Comparison of ENCODE assay signal across 7 cellular contexts in genomic region chr12:53230971-53231858, GRCh38. TPM values are rescaled to one million over a fixed set of nuclear protein-coding genes. Genes with fewer than 3 reads are reported as not detected.
DNase-seq lines count a peak whose midpoint lies in the region; TF ChIP-seq lines count a peak whose summit lies in the region.
"Had no signal": no experiment of that assay in that cellular context is flagged by ENCODE, and none has a peak within 500 bp of the region (broad histone marks: within the 10 kb centered on the region; RNA-seq: fewer than 3 reads in every experiment).

No MANE protein-coding gene starts in this region.

- H3K9me3 ChIP-seq in right atrium auricular region (no peaks in the 10 kb centered on the region), tibial artery (no peaks in the 10 kb centered on the region)

- POLR2A ChIA-PET in activated CD4-positive, alpha-beta T cell treated with anti-CD3 and anti-CD28 coated beads, Interleukin-2, amount 10 ng/mL, durations not matched to agents 7 days and 5 days (lab: Charles Lee) = no interaction called here

- H3K27me3 ChIP-seq in right atrium auricular region (no peaks in the 10 kb centered on the region), tibial artery (no peaks in the 10 kb centered on the region)

- CTCF ChIA-PET in activated CD4-positive, alpha-beta T cell treated with anti-CD3 and anti-CD28 coated beads, Interleukin-2, amount 10 ng/mL, durations not matched to agents 7 days and 5 days (lab: Charles Lee) = interaction anchor here (1.1 to 1.6 kb wide), 3 partner anchors 17 to 64 kb away, joined by 3 to 7 read pairs (median 3); partner anchors contain the start of gene PFDN5

- H3K4me3 ChIP-seq in right atrium auricular region = peak overlapping the region; percentile 43 to 73
- H3K4me3 ChIP-seq in tibial artery = peak overlapping the region; percentile 66 to 90

- H3K4me1 Mint-ChIP-seq in activated CD4-positive, alpha-beta T cell treated with anti-CD3 and anti-CD28 coated beads, Interleukin-2, amount 10 ng/mL, durations not matched to agents 7 days and 5 days = peaks cover 59% of the 10 kb centered on the region

- H3K27ac ChIP-seq in right atrium auricular region (peak overlapping the region; percentile 75 to 79), tibial artery (peak overlapping the region; percentile 88 to 96)

- TF ChIP-seq CTCF in right atrium auricular region (IDR thresholded peaks at IDR 0.05) = no peak
- no peak for TF ChIP-seq CTCF in tibial artery (IDR thresholded peaks at IDR 0.05)

- H3K27me3 Mint-ChIP-seq in activated CD4-positive, alpha-beta T cell treated with anti-CD3 and anti-CD28 coated beads, Interleukin-2, amount 10 ng/mL, durations not matched to agents 7 days and 5 days = no peaks in the 10 kb centered on the region

- H3K27ac Mint-ChIP-seq in activated CD4-positive, alpha-beta T cell treated with anti-CD3 and anti-CD28 coated beads, Interleukin-2, amount 10 ng/mL, durations not matched to agents 7 days and 5 days = no peak overlapping the region

- peaks cover 0 to 44% of the 10 kb centered on the region in 2 donors for H3K4me1 ChIP-seq in right atrium auricular region
- peaks cover 11 to 81% (median 54%) of the 10 kb centered on the region in 4 donors for H3K4me1 ChIP-seq in tibial artery

- peak overlapping the region; percentile 56 for H3K4me3 Mint-ChIP-seq in activated CD4-positive, alpha-beta T cell treated with anti-CD3 and anti-CD28 coated beads, Interleukin-2, amount 10 ng/mL, durations not matched to agents 7 days and 5 days

- no peaks in the 10 kb centered on the region for H3K9me3 Mint-ChIP-seq in activated CD4-positive, alpha-beta T cell treated with anti-CD3 and anti-CD28 coated beads, Interleukin-2, amount 10 ng/mL, durations not matched to agents 7 days and 5 days

- peaks cover 9% of the 10 kb centered on the region for H3K36me3 Mint-ChIP-seq in activated CD4-positive, alpha-beta T cell treated with anti-CD3 and anti-CD28 coated beads, Interleukin-2, amount 10 ng/mL, durations not matched to agents 7 days and 5 days (ENCODE audit: low read depth)

- no peaks in the 10 kb centered on the region for H3K36me3 ChIP-seq in right atrium auricular region
- H3K36me3 ChIP-seq in tibial artery = peaks cover 0 to 18% (median 11%) of the 10 kb centered on the region in 3 donors

- DNase-seq in activated CD4-positive, alpha-beta T cell treated with anti-CD3 and anti-CD28 coated beads, Interleukin-2, amount 10 ng/mL, durations not matched to agents 7 days and 5 days = no peak
- no peak for DNase-seq in activated CD4-positive, alpha-beta T cell treated with anti-CD3 and anti-CD28 coated beads, Interleukin-2, amount 50 U/mL, for 1 hour
- DNase-seq in right atrium auricular region (ENCODE audit: low spot score) (no peak), tibial artery (no peak), nucleus accumbens (lab: John Stamatoyannopoulos, UW) (no peak)
- DNase-seq in activated naive CD4-positive, alpha-beta T cell treated with anti-CD3 and anti-CD28 coated beads, Interleukin-2, amount 50 U/mL, for 16 hours = no peak
- DNase-seq: NCI-H748 treated with DMSO at 0.1 percent for 48 hours had no signal

- intact Hi-C loops in tibial artery (cut with DNase I; ENCODE audit: low total_unique reads) = no loop called here

RNA-seq across cellular contexts. Expression of gene RARG, which starts 0.8 kb away (rescaled TPM):
- 10 to 100 TPM; 58.3 to 59.7 TPM for total RNA-seq in activated CD4-positive, alpha-beta T cell treated with anti-CD3 and anti-CD28 coated beads, Interleukin-2, amount 10 ng/mL, durations not matched to agents 7 days and 5 days
- 10 to 100 TPM; 14.8 to 15.0 TPM for total RNA-seq in right atrium auricular region

RNA-seq across cellular contexts. Expression of gene ITGB7, which starts 24.2 kb away (rescaled TPM):
- 100 to 1,000 TPM; 621 to 702 TPM for total RNA-seq in activated CD4-positive, alpha-beta T cell treated with anti-CD3 and anti-CD28 coated beads, Interleukin-2, amount 10 ng/mL, durations not matched to agents 7 days and 5 days
- total RNA-seq in right atrium auricular region = under 1 TPM in 1 of 2 donors, not detected in 1; 0.47 TPM

RNA-seq across cellular contexts. Expression of gene ESPL1, which starts 36.9 kb away (rescaled TPM):
- total RNA-seq in activated CD4-positive, alpha-beta T cell treated with anti-CD3 and anti-CD28 coated beads, Interleukin-2, amount 10 ng/mL, durations not matched to agents 7 days and 5 days = 100 to 1,000 TPM; 107 to 125 TPM
- total RNA-seq in right atrium auricular region = under 1 TPM; 0.12 to 0.59 TPM

RNA-seq across cellular contexts. Expression of gene CSAD, which starts 50.5 kb away (rescaled TPM):
- 10 to 100 TPM; 33.3 to 34.7 TPM for total RNA-seq in activated CD4-positive, alpha-beta T cell treated with anti-CD3 and anti-CD28 coated beads, Interleukin-2, amount 10 ng/mL, durations not matched to agents 7 days and 5 days
- total RNA-seq in right atrium auricular region = 1 to 10 TPM; 3.4 to 4.9 TPM

RNA-seq across cellular contexts. Expression of gene ZNF740, which starts 50.7 kb away (rescaled TPM):
- total RNA-seq in activated CD4-positive, alpha-beta T cell treated with anti-CD3 and anti-CD28 coated beads, Interleukin-2, amount 10 ng/mL, durations not matched to agents 7 days and 5 days = 10 to 100 TPM; 38.9 to 44.1 TPM
- 1 to 10 TPM; 5.9 to 7.4 TPM for total RNA-seq in right atrium auricular region

Comparison
In these comparisons a context has a peak if more than half of its experiments do, and no peak if none do; other contexts are left out.
1. RNA of gene ITGB7, which starts 24.2 kb away (total RNA-seq): 621 to 702 TPM in activated CD4-positive, alpha-beta T cell treated with anti-CD3 and anti-CD28 coated beads, Interleukin-2, amount 10 ng/mL, durations not matched to agents 7 days and 5 days; 0.47 TPM in right atrium auricular region; every median in the first group is over 100 times any median in the second.
2. RNA of gene ESPL1, which starts 36.9 kb away (total RNA-seq): 107 to 125 TPM in activated CD4-positive, alpha-beta T cell treated with anti-CD3 and anti-CD28 coated beads, Interleukin-2, amount 10 ng/mL, durations not matched to agents 7 days and 5 days; 0.12 to 0.59 TPM in right atrium auricular region; every median in the first group is over 10 times any median in the second.